8 cellular contexts compared by ENCODE assay signal in the genomic region with DNA sequence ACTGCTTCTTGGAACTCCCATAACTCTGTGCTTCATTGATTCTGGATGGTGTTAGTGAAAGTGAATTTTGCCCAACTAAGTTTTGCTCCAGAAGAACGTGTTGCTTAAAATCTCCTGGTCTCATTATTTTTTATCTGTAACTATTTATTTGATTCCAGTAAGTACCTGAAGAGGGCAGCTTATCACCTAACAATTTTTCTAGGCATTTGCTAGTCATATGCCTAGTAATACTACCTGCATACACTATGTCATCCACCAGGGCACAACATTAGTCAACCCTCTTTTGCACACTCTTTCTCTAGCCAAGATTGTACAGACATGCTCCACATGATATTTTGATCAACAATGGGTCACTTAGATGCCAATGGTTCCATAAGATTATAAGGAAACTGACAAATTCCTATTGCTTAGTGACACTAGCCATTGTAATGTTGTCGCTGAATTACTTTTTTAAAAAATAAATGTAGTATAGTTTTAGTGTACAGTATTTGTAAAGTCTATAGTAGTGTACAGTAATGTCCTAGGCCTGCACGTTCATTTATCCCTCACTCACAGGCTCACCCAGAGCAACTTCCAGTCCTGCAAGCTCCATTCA.
A peak's percentile ranks its signal among the peaks of the same experiment; 100 is the strongest.
DNase-seq lines count a peak whose midpoint lies in the region; ATAC-seq and TF ChIP-seq lines count a peak whose summit lies in the region.

No MANE protein-coding gene starts in this region.

- DNase-seq in DMS153 treated with DMSO at 0.1 percent for 48 hours (lab: John Stamatoyannopoulos, UW; ENCODE audit: unreplicated experiment), result peak; percentile 26
- DNase-seq in GM20000 (ENCODE audit: low spot score), result peak; percentile 26
- peak; percentile 50 for DNase-seq in SK-N-DZ (ENCODE audit: low spot score)
- no peak for DNase-seq in mesothelial cell of epicardium (ENCODE audit: low spot score in 2 of 2, unreplicated experiment in 2 of 2)
- no peak for DNase-seq in naive thymus-derived CD8-positive, alpha-beta T cell
- no peak for DNase-seq in GOT3 (lab: John Stamatoyannopoulos, UW)
- no peak for DNase-seq in hippocampal formation (lab: John Stamatoyannopoulos, UW)

- H3K27ac Mint-ChIP-seq in mesothelial cell of epicardium, result no peak overlapping the region
- no peak overlapping the region for H3K27ac Mint-ChIP-seq in naive thymus-derived CD8-positive, alpha-beta T cell

- no peak for TF ChIP-seq CTCF in GM20000 (IDR thresholded peaks at IDR 0.05; ENCODE audit: extremely low read depth, missing control alignments)
- peak; percentile 48 for TF ChIP-seq CTCF in mesothelial cell of epicardium (IDR thresholded peaks at IDR 0.05; ENCODE audit: unreplicated experiment)

- no peaks in the 10 kb centered on the region for H3K27me3 Mint-ChIP-seq in mesothelial cell of epicardium (ENCODE audit: low read depth)
- no peaks in the 10 kb centered on the region for H3K27me3 Mint-ChIP-seq in naive thymus-derived CD8-positive, alpha-beta T cell

- peaks cover 11% of the 10 kb centered on the region for H3K4me1 Mint-ChIP-seq in mesothelial cell of epicardium
- H3K4me1 Mint-ChIP-seq in naive thymus-derived CD8-positive, alpha-beta T cell, result no peaks in the 10 kb centered on the region

- H3K9me3 Mint-ChIP-seq in mesothelial cell of epicardium, result no peaks in the 10 kb centered on the region
- H3K9me3 Mint-ChIP-seq in naive thymus-derived CD8-positive, alpha-beta T cell, result peaks cover 0 to 21% (median 4%) of the 10 kb centered on the region in 9 donors

- no peaks in the 10 kb centered on the region for H3K36me3 Mint-ChIP-seq in mesothelial cell of epicardium
- H3K36me3 Mint-ChIP-seq in naive thymus-derived CD8-positive, alpha-beta T cell, result no peaks in the 10 kb centered on the region

- ATAC-seq in HG03457 (IDR thresholded peaks at IDR 0.05; ENCODE audit: unreplicated experiment), result peak; percentile 81
- no peak for ATAC-seq in naive thymus-derived CD8-positive, alpha-beta T cell

- no peak overlapping the region for H3K4me3 Mint-ChIP-seq in mesothelial cell of epicardium
- no peak overlapping the region for H3K4me3 Mint-ChIP-seq in naive thymus-derived CD8-positive, alpha-beta T cell

- POLR2A ChIA-PET in naive thymus-derived CD8-positive, alpha-beta T cell (lab: Charles Lee), result no interaction called here

Comparison
In these comparisons a context has a peak if more than half of its experiments do, and no peak if none do; other contexts are left out.
1. DNase-seq: peak in DMS153 treated with DMSO at 0.1 percent for 48 hours (single experiment), GM20000 (single experiment) and SK-N-DZ (single experiment); none in mesothelial cell of epicardium (0 of 2), naive thymus-derived CD8-positive, alpha-beta T cell (0 of 10), GOT3 (single experiment) and hippocampal formation (0 of 2).